8 cellular contexts compared by ENCODE assay signal in the genomic region with DNA sequence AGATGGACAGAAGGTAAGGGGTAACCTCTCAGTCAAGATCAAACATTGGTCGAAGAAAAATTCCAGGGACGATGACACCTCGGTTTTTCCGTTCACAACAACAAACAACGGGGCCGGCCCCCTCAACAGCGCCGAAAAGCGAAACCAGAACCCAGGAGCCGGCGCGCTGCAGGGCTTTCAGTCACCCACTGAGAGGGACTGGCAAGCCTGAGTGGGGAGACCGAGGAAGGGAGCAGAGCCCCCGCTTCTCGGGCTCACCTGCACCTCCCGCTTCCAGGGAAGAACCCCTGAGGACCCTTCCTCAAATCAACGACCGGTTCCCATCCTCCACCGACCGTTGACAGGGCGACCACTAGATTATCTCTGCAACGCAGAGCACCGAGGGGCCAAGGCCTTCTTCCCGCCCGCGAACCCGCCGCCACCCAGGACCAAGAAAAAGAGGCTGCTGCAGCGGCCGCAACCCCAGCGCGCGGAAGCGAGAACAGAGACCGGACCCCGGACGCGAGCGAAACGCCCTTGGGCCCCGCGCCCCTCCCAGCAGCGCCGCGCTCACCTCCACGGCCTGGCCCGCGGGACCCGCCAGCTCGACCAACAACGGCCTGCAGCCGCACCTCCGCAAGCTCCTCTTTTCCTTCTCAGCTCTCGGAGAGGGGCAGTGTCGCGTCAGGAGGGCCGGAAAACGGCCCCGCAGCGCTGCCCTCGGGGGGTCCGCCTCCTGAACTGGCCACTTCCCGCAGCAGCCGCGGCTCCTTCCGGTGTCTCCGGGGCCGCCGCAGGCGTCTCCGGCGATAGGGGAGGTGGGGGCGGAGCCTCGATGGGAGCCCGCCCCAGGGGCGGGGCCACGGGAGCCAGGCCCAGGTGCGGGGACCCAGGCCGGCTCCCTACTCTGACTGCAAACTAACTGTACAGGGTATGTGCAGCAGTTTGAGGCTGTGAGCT. TPM values are rescaled to one million over a fixed set of nuclear protein-coding genes. Genes with fewer than 3 reads are reported as not detected.
DNase-seq lines count a peak whose midpoint lies in the region; ATAC-seq and TF ChIP-seq lines count a peak whose summit lies in the region.

Gene USP33 (minus strand): TSS at position 763 of the 939 bp plus-strand sequence. CDS start 18,155 bp downstream, outside the sequence.

- H3K27me3 ChIP-seq in colonic mucosa: no peaks in the 10 kb centered on the region

- intact Hi-C loops in colonic mucosa (cut with DNase I): no loop called here

- no peaks in the 10 kb centered on the region for H3K4me1 ChIP-seq in colonic mucosa

- H3K36me3 ChIP-seq in colonic mucosa: no peaks in the 10 kb centered on the region

- DNase-seq in Ammon's horn (ENCODE audit: low spot score) (peak; percentile 89), NCI-H510A treated with DMSO at 0.1 percent for 48 hours (lab: John Stamatoyannopoulos, UW) (peak; percentile 96), colonic mucosa (peak; percentile 95), left kidney (ENCODE audit: low read depth, low spot score) (peak; percentile 96)
- DNase-seq in activated CD4-positive, alpha-beta T cell treated with anti-CD3 and anti-CD28 coated beads for 48 hours: peak; percentile 93
- DNase-seq in stimulated activated CD4-positive, alpha-beta T cell treated with anti-CD3 and anti-CD28 coated beads, Interleukin-2, amount 100 ng/mL, for 4 hours (ENCODE audit: low read depth): peak; percentile 83

- peak within 1 kb of the TSS; percentile 87 for H3K4me3 ChIP-seq in colonic mucosa

- TF ChIP-seq CTCF in colonic mucosa (IDR thresholded peaks at IDR 0.05): no peak

- H3K9ac ChIP-seq in colonic mucosa (ENCODE audit: low read depth in 2 of 2, low read length in 2 of 2): peak within 1 kb of the TSS; percentile 79 to 90

- peak within 1 kb of the TSS; percentile 91 for H3K27ac ChIP-seq in colonic mucosa

- no peaks in the 10 kb centered on the region for H3K9me3 ChIP-seq in colonic mucosa

- ATAC-seq in GM19035 (IDR thresholded peaks at IDR 0.05; ENCODE audit: unreplicated experiment) (peak; percentile 93), HG03342 (IDR thresholded peaks at IDR 0.05; ENCODE audit: unreplicated experiment) (peak; percentile 96)

RNA-seq across cellular contexts. Expression of gene USP33, which starts in this region (rescaled TPM):
- 10 to 100 TPM; 43.9 to 54.0 TPM for total RNA-seq in colonic mucosa

Comparison
In these comparisons a context has a peak if more than half of its experiments do, and no peak if none do; other contexts are left out.
1. Peak in every context shown above with its lines: DNase-seq, ATAC-seq, H3K4me3 ChIP-seq and H3K27ac ChIP-seq.